In genomic region chr3:107235923-107236315, GRCh38 we compare ENCODE assay signal across 8 cellular contexts.
DNase-seq lines count a peak whose midpoint lies in the region; ATAC-seq, FAIRE-seq and TF ChIP-seq lines count a peak whose summit lies in the region.

No MANE protein-coding gene starts in this region.

- TF ChIP-seq CTCF in fibroblast of pulmonary artery (IDR thresholded peaks at IDR 0.05; ENCODE audit: low read length, missing control alignments), result peak; percentile 78

- DNase-seq in DMS153 treated with DMSO at 0.1 percent for 48 hours (lab: John Stamatoyannopoulos, UW; ENCODE audit: unreplicated experiment) (peak; percentile 78), HT1080 (ENCODE audit: low read depth) (peak; percentile 86), NOMO-1 (lab: John Stamatoyannopoulos, UW; ENCODE audit: unreplicated experiment in 2 of 2) (peak; percentile 32 to 76), fibroblast of pulmonary artery (ENCODE audit: low read depth) (peak; percentile 96), urothelium cell line (ENCODE audit: low spot score) (peak; percentile 78)
- DNase-seq in natural killer cell treated with Interleukin-12 subunit alpha and Interleukin-12 subunit beta and Interleukin-15 and Interleukin-18, amount 100 ng/mL, for 72 hours (ENCODE audit: low spot score), result no peak

- FAIRE-seq in urothelium cell line (lab: Jason Lieb, UNC), result no peak

- H3K27me3 Mint-ChIP-seq in activated T-helper 17 cell treated with anti-CD3 and anti-CD28 coated beads, Interleukin-2, amount 50 U/mL, for 72 hours, result peaks cover 3% of the 10 kb centered on the region
- H3K27me3 Mint-ChIP-seq in natural killer cell treated with Interleukin-12 subunit alpha and Interleukin-12 subunit beta and Interleukin-15 and Interleukin-18, amount 100 ng/mL, for 72 hours, result peaks cover 23 to 24% of the 10 kb centered on the region in 2 donors

- peak overlapping the region; percentile 74 for H3K4me3 Mint-ChIP-seq in activated T-helper 17 cell treated with anti-CD3 and anti-CD28 coated beads, Interleukin-2, amount 50 U/mL, for 72 hours
- peak overlapping the region; percentile 69 for H3K4me3 Mint-ChIP-seq in natural killer cell treated with Interleukin-12 subunit alpha and Interleukin-12 subunit beta and Interleukin-15 and Interleukin-18, amount 100 ng/mL, for 72 hours

- H3K27ac Mint-ChIP-seq in activated T-helper 17 cell treated with anti-CD3 and anti-CD28 coated beads, Interleukin-2, amount 50 U/mL, for 72 hours, result peak overlapping the region; percentile 18
- no peak overlapping the region for H3K27ac Mint-ChIP-seq in natural killer cell treated with Interleukin-12 subunit alpha and Interleukin-12 subunit beta and Interleukin-15 and Interleukin-18, amount 100 ng/mL, for 72 hours

- peak overlapping the region; percentile 56 for H3K4me3 ChIP-seq in fibroblast of pulmonary artery (replicated peaks; ENCODE audit: low read depth, low read length)

- no peaks in the 10 kb centered on the region for H3K36me3 Mint-ChIP-seq in activated T-helper 17 cell treated with anti-CD3 and anti-CD28 coated beads, Interleukin-2, amount 50 U/mL, for 72 hours (ENCODE audit: low read depth)
- no peaks in the 10 kb centered on the region for H3K36me3 Mint-ChIP-seq in natural killer cell treated with Interleukin-12 subunit alpha and Interleukin-12 subunit beta and Interleukin-15 and Interleukin-18, amount 100 ng/mL, for 72 hours

- peak; percentile 55 for ATAC-seq in GM21360 (IDR thresholded peaks at IDR 0.05; ENCODE audit: unreplicated experiment)
- ATAC-seq in activated T-helper 17 cell treated with anti-CD3 and anti-CD28 coated beads, Interleukin-2, amount 50 U/mL, for 72 hours (replicated peaks), result peak; percentile 84
- ATAC-seq in natural killer cell treated with Interleukin-12 subunit alpha and Interleukin-12 subunit beta and Interleukin-15 and Interleukin-18, amount 100 ng/mL, for 72 hours, result peak; percentile 67 to 68

- no peaks in the 10 kb centered on the region for H3K9me3 Mint-ChIP-seq in activated T-helper 17 cell treated with anti-CD3 and anti-CD28 coated beads, Interleukin-2, amount 50 U/mL, for 72 hours
- no peaks in the 10 kb centered on the region for H3K9me3 Mint-ChIP-seq in natural killer cell treated with Interleukin-12 subunit alpha and Interleukin-12 subunit beta and Interleukin-15 and Interleukin-18, amount 100 ng/mL, for 72 hours

- peaks cover 4% of the 10 kb centered on the region for H3K4me1 Mint-ChIP-seq in activated T-helper 17 cell treated with anti-CD3 and anti-CD28 coated beads, Interleukin-2, amount 50 U/mL, for 72 hours
- peaks cover 10 to 11% of the 10 kb centered on the region in 2 donors for H3K4me1 Mint-ChIP-seq in natural killer cell treated with Interleukin-12 subunit alpha and Interleukin-12 subunit beta and Interleukin-15 and Interleukin-18, amount 100 ng/mL, for 72 hours (ENCODE audit: low read depth in 2 of 2)
